ENCODE assay signal across 13 cellular contexts in the genomic region with DNA sequence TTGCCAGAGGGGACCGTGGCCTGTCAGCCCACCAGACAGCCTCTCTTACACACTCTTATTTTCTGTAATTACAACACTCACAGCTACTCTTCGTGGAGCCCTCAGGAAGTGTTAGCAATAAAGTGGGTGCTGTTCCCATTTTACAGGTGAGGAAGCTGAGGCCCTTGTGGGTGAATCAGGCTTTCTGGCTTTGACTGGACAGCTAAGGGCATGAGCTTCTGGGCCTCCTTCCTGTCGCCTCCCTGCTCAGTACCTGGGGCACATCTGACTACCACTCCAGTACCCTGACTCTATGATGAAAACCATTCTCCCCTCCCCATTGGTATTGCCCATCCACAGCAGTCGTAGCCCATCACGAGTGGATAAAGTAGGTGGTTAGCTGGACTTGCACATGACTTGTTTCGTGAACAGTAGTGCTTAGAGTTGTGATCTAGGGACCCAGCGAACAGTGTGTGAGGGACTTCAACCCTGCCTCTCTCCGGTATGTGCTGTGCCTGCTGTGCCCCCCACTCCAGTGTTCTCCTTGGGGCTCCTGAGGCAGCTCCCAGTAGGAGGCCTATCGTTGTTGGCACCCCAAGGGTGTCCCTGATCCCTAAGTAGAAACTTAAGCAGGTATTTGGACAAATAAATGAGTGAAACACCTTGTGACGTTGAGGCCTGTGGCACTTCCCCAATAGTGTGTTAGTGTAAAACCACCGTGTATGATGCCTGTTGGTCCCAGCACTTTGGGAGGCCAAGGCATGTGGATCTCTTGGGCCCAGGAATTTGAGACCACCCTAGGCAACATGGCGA. TPM values are rescaled to one million over a fixed set of nuclear protein-coding genes. Genes with fewer than 3 reads are reported as not detected.
DNase-seq lines count a peak whose midpoint lies in the region; ATAC-seq and TF ChIP-seq lines count a peak whose summit lies in the region.
"Had no signal": no experiment of that assay in that cellular context is flagged by ENCODE, and none has a peak within 500 bp of the region (broad histone marks: within the 10 kb centered on the region; RNA-seq: fewer than 3 reads in every experiment).

No MANE protein-coding gene starts in this region.

- POLR2A ChIA-PET in CD4-positive, alpha-beta T cell (lab: Charles Lee): interaction anchor here (0.6 to 1.3 kb wide), 4 partner anchors 15 to 59 kb away, joined by 3 to 5 read pairs (median 4); partner anchors contain the start of gene GATAD2A

- peaks cover 15 to 21% of the 10 kb centered on the region in 2 donors for H3K4me1 ChIP-seq in mucosa of rectum (ENCODE audit: control insufficient read depth in 2 of 2, insufficient read depth in 2 of 2, low read length in 2 of 2)

- no peak for TF ChIP-seq CTCF in CD4-positive, alpha-beta T cell (IDR thresholded peaks at IDR 0.05)
- TF ChIP-seq CTCF in HFFc6 (IDR thresholded peaks at IDR 0.05) (no peak), GM10266 (IDR thresholded peaks at IDR 0.05; ENCODE audit: control insufficient read depth, insufficient read depth, low read depth, missing control alignments) (no peak)

- no peaks in the 10 kb centered on the region for H3K9me3 ChIP-seq in CD4-positive, alpha-beta T cell (ENCODE audit: control insufficient read depth, low read length)
- H3K9me3 ChIP-seq in mucosa of rectum (ENCODE audit: control insufficient read depth in 2 of 2, low read length in 2 of 2): no peaks in the 10 kb centered on the region

- no peaks in the 10 kb centered on the region for H3K9me3 Mint-ChIP-seq in CD4-positive, alpha-beta T cell
- H3K9me3 Mint-ChIP-seq in HFFc6: no peaks in the 10 kb centered on the region
- H3K9me3 Mint-ChIP-seq in activated T-helper 1 cell treated with anti-CD3 and anti-CD28 coated beads, Interleukin-12 subunit alpha, Interleukin-12 subunit beta, Interleukin-2, Interleukin-4 antibody, amounts not matched to agents 30 ng/mL and 10 ng/mL and 1 ng/mL, durations not matched to agents 14 hours and 24 hours and 36 hours: no peaks in the 10 kb centered on the region

- H3K4me1 Mint-ChIP-seq in CD4-positive, alpha-beta T cell (ENCODE audit: low read depth): peaks cover 71% of the 10 kb centered on the region
- peaks cover 43% of the 10 kb centered on the region for H3K4me1 Mint-ChIP-seq in HFFc6 (ENCODE audit: low read depth)
- H3K4me1 Mint-ChIP-seq in activated T-helper 1 cell treated with anti-CD3 and anti-CD28 coated beads, Interleukin-12 subunit alpha, Interleukin-12 subunit beta, Interleukin-2, Interleukin-4 antibody, amounts not matched to agents 30 ng/mL and 10 ng/mL and 1 ng/mL, durations not matched to agents 14 hours and 24 hours and 36 hours (ENCODE audit: low read depth): peaks cover 62% of the 10 kb centered on the region

- DNase-seq in CD4-positive, alpha-beta T cell: no peak
- DNase-seq in HFFc6 (no peak), GM10266 (ENCODE audit: extremely low spot score) (no peak), NCI-H524 treated with DMSO at 0.1 percent for 48 hours (lab: John Stamatoyannopoulos, UW) (no peak), NCI-H510A treated with DMSO at 0.1 percent for 48 hours (lab: John Stamatoyannopoulos, UW) (no peak), COLO668 (lab: John Stamatoyannopoulos, UW; ENCODE audit: unreplicated experiment) (no peak)
- no peak for DNase-seq in activated T-helper 1 cell treated with anti-CD3 and anti-CD28 coated beads, Interleukin-12 subunit alpha, Interleukin-12 subunit beta, Interleukin-2, Interleukin-4 antibody, amounts not matched to agents 30 ng/mL and 10 ng/mL and 1 ng/mL, durations not matched to agents 14 hours and 24 hours and 36 hours (ENCODE audit: low spot score)
- DNase-seq: cerebellar nuclear complex, DMS53, mammary epithelial cell, NCI-H2107, SHP77 had no signal

- peak overlapping the region; percentile 73 for H3K27ac Mint-ChIP-seq in CD4-positive, alpha-beta T cell
- H3K27ac Mint-ChIP-seq in HFFc6: peak overlapping the region; percentile 83
- H3K27ac Mint-ChIP-seq in activated T-helper 1 cell treated with anti-CD3 and anti-CD28 coated beads, Interleukin-12 subunit alpha, Interleukin-12 subunit beta, Interleukin-2, Interleukin-4 antibody, amounts not matched to agents 30 ng/mL and 10 ng/mL and 1 ng/mL, durations not matched to agents 14 hours and 24 hours and 36 hours: peak overlapping the region; percentile 73

- H3K9ac ChIP-seq in mucosa of rectum (ENCODE audit: low read depth in 1 of 2, low read length in 2 of 2): no peak overlapping the region

- no peak overlapping the region for H3K4me3 ChIP-seq in mucosa of rectum (ENCODE audit: low read length in 2 of 2)

- CTCF ChIA-PET in CD4-positive, alpha-beta T cell (lab: Charles Lee): interaction anchor here (0.6 to 1.2 kb wide), 4 partner anchors 24 to 46 kb away, joined by 3 to 6 read pairs (median 5); no protein-coding TSS in a partner anchor

- intact Hi-C loops in CD4-positive, alpha-beta T cell (cut with DNase I, micrococcal nuclease): no loop called here
- intact Hi-C loops in activated T-helper 1 cell treated with anti-CD3 and anti-CD28 coated beads, Interleukin-12 subunit alpha, Interleukin-12 subunit beta, Interleukin-2, Interleukin-4 antibody, amounts not matched to agents 30 ng/mL and 10 ng/mL and 1 ng/mL, durations not matched to agents 14 hours and 24 hours and 36 hours (cut with micrococcal nuclease): loop anchor here (2.0 kb wide), 1 partner anchor 77 kb away; no protein-coding TSS in a partner anchor

- no peak for ATAC-seq in CD4-positive, alpha-beta T cell (ENCODE audit: poor library complexity)

- H3K27me3 ChIP-seq in CD4-positive, alpha-beta T cell (ENCODE audit: control insufficient read depth, insufficient read depth, low read length): no peaks in the 10 kb centered on the region
- no peaks in the 10 kb centered on the region for H3K27me3 ChIP-seq in mucosa of rectum (ENCODE audit: control insufficient read depth in 2 of 2, insufficient read depth in 2 of 2, low read length in 2 of 2)

- no peaks in the 10 kb centered on the region for H3K27me3 Mint-ChIP-seq in CD4-positive, alpha-beta T cell
- no peaks in the 10 kb centered on the region for H3K27me3 Mint-ChIP-seq in HFFc6 (ENCODE audit: insufficient read depth)
- no peaks in the 10 kb centered on the region for H3K27me3 Mint-ChIP-seq in activated T-helper 1 cell treated with anti-CD3 and anti-CD28 coated beads, Interleukin-12 subunit alpha, Interleukin-12 subunit beta, Interleukin-2, Interleukin-4 antibody, amounts not matched to agents 30 ng/mL and 10 ng/mL and 1 ng/mL, durations not matched to agents 14 hours and 24 hours and 36 hours (ENCODE audit: insufficient read depth)

- no peak overlapping the region for H3K27ac ChIP-seq in CD4-positive, alpha-beta T cell (ENCODE audit: low read depth, low read length)
- peak overlapping the region; percentile 11 to 28 for H3K27ac ChIP-seq in mucosa of rectum (ENCODE audit: low read depth in 2 of 2, low read length in 2 of 2)

- peaks cover 29% of the 10 kb centered on the region for H3K36me3 Mint-ChIP-seq in CD4-positive, alpha-beta T cell (ENCODE audit: low read depth)
- peaks cover 16% of the 10 kb centered on the region for H3K36me3 Mint-ChIP-seq in HFFc6 (ENCODE audit: low read depth)
- peaks cover 17% of the 10 kb centered on the region for H3K36me3 Mint-ChIP-seq in activated T-helper 1 cell treated with anti-CD3 and anti-CD28 coated beads, Interleukin-12 subunit alpha, Interleukin-12 subunit beta, Interleukin-2, Interleukin-4 antibody, amounts not matched to agents 30 ng/mL and 10 ng/mL and 1 ng/mL, durations not matched to agents 14 hours and 24 hours and 36 hours (ENCODE audit: low read depth)

- H3K36me3 ChIP-seq in mucosa of rectum (ENCODE audit: control insufficient read depth in 2 of 2, insufficient read depth in 2 of 2, low read length in 2 of 2): peaks cover 0 to 2% of the 10 kb centered on the region in 2 donors

- H3K4me3 Mint-ChIP-seq in CD4-positive, alpha-beta T cell: peak overlapping the region; percentile 42
- H3K4me3 Mint-ChIP-seq in HFFc6: no peak overlapping the region
- no peak overlapping the region for H3K4me3 Mint-ChIP-seq in activated T-helper 1 cell treated with anti-CD3 and anti-CD28 coated beads, Interleukin-12 subunit alpha, Interleukin-12 subunit beta, Interleukin-2, Interleukin-4 antibody, amounts not matched to agents 30 ng/mL and 10 ng/mL and 1 ng/mL, durations not matched to agents 14 hours and 24 hours and 36 hours

RNA-seq across cellular contexts. Expression of gene GATAD2A, which starts 38.6 kb away (rescaled TPM):
- total RNA-seq in CD4-positive, alpha-beta T cell: 100 to 1,000 TPM; 104 to 107 TPM
- 100 to 1,000 TPM; 107 to 123 (median 112) TPM for total RNA-seq in HFFc6 (2021; fragmentation: NEBNext Ultra II Directional; extraction: Animal tissue kit (Norgen Biotek cat#: 25700))
- 139 and 142 TPM in 2 replicates for total RNA-seq in activated T-helper 1 cell treated with anti-CD3 and anti-CD28 coated beads, Interleukin-12 subunit alpha, Interleukin-12 subunit beta, Interleukin-2, Interleukin-4 antibody, amounts not matched to agents 30 ng/mL and 10 ng/mL and 1 ng/mL, durations not matched to agents 14 hours and 24 hours and 36 hours
